In genomic region chr5:76926329-76927105, GRCh38 we compare ENCODE assay signal across 31 cellular contexts. TPM values are rescaled to one million over a fixed set of nuclear protein-coding genes. Genes with fewer than 3 reads are reported as not detected.
DNase-seq lines count a peak whose midpoint lies in the region; ATAC-seq and TF ChIP-seq lines count a peak whose summit lies in the region.
"Had no signal": no experiment of that assay in that cellular context is flagged by ENCODE, and none has a peak within 500 bp of the region (broad histone marks: within the 10 kb centered on the region; RNA-seq: fewer than 3 reads in every experiment).

No MANE protein-coding gene starts in this region.

- peaks cover 15% of the 10 kb centered on the region; the same call in 1 of the 2 replicates for H3K4me1 ChIP-seq in GM23338 (ENCODE audit: insufficient read depth)
- peaks cover 5% of the 10 kb centered on the region for H3K4me1 ChIP-seq in hepatocyte (ENCODE audit: insufficient read depth)
- H3K4me1 ChIP-seq in neural progenitor cell: peaks cover 9% of the 10 kb centered on the region
- no peaks in the 10 kb centered on the region for H3K4me1 ChIP-seq in effector memory CD4-positive, alpha-beta T cell (ENCODE audit: control insufficient read depth, insufficient read depth, low read length, poor library complexity, severe bottlenecking)
- H3K4me1 ChIP-seq: BE2C, gastroesophageal sphincter, transverse colon had no signal

- DNase-seq in GM23338 (ENCODE audit: low spot score) (no peak), amniotic epithelial cell (ENCODE audit: low read depth) (peak; percentile 16), hepatocyte (ENCODE audit: low spot score) (no peak), neural progenitor cell (ENCODE audit: low spot score) (peak; percentile 3), NCI-H345 treated with DMSO at 0.1 percent for 48 hours (lab: John Stamatoyannopoulos, UW; ENCODE audit: unreplicated experiment) (no peak), left cardiac atrium (no peak)
- DNase-seq in effector memory CD4-positive, alpha-beta T cell: no peak
- DNase-seq: activated CD4-positive, alpha-beta memory T cell treated with anti-CD3 and anti-CD28 coated beads for 36 hours; activated CD4-positive, CD25-positive, alpha-beta regulatory T cell treated with anti-CD3 and anti-CD28 coated beads, Interleukin-2, amount 50 U/mL, for 72 hours; activated CD8-positive, alpha-beta memory T cell treated with anti-CD3 and anti-CD28 coated beads, Interleukin-2, amount 50 U/mL, for 4 hours; activated naive CD4-positive, alpha-beta T cell treated with anti-CD3 and anti-CD28 coated beads for 36 hours; BE2C; CD8-positive, alpha-beta memory T cell; dorsolateral prefrontal cortex; HCEC 1CT; left colon; MM.1S; naive B cell; NCI-H2029 treated with DMSO at 0.1 percent for 48 hours; NCI-H526; SK-N-SH; transverse colon had no signal

- H3K4me3 Mint-ChIP-seq in GM23338 (no peak overlapping the region), neural progenitor cell (no peak overlapping the region)
- H3K4me3 Mint-ChIP-seq: activated CD4-positive, alpha-beta memory T cell treated with anti-CD3 and anti-CD28 coated beads for 36 hours; activated naive CD4-positive, alpha-beta T cell treated with anti-CD3 and anti-CD28 coated beads for 36 hours; activated T-helper 1 cell treated with anti-CD3 and anti-CD28 coated beads, Interleukin-12 subunit alpha, Interleukin-12 subunit beta, Interleukin-2, Interleukin-4 antibody, amounts not matched to agents 30 ng/mL and 10 ng/mL and 1 ng/mL, durations not matched to agents 14 hours and 24 hours and 36 hours; brain; CD8-positive, alpha-beta memory T cell; memory B cell; naive B cell; stimulated activated effector memory CD8-positive, alpha-beta T cell treated with anti-CD3 and anti-CD28 coated beads, Interleukin-12 subunit alpha, Interleukin-12 subunit beta, amount 100 ng/mL, for 72 hours; T-helper 1 cell treated with Interleukin-12 subunit alpha and Interleukin-12 subunit beta and Interleukin-4 antibody, amounts not matched to agents 30 μg/mL and 1 μg/mL, for 36 hours had no signal

- H2AFZ ChIP-seq in GM23338: peak overlapping the region; percentile 45; the same call in 1 of the 2 replicates
- no peak overlapping the region for H2AFZ ChIP-seq in hepatocyte
- H2AFZ ChIP-seq in neural progenitor cell (replicated peaks): peak overlapping the region; percentile 64

- H3K4me1 Mint-ChIP-seq in GM23338: peaks cover 15% of the 10 kb centered on the region; the same call in 2 of the 3 replicates
- peaks cover 9% of the 10 kb centered on the region for H3K4me1 Mint-ChIP-seq in neural progenitor cell
- H3K4me1 Mint-ChIP-seq: brain; CD8-positive, alpha-beta memory T cell; memory B cell; naive B cell; stimulated activated effector memory CD8-positive, alpha-beta T cell treated with anti-CD3 and anti-CD28 coated beads, Interleukin-12 subunit alpha, Interleukin-12 subunit beta, amount 100 ng/mL, for 72 hours had no signal

- H3K27ac Mint-ChIP-seq in GM23338 (no peak overlapping the region), neural progenitor cell (no peak overlapping the region)
- H3K27ac Mint-ChIP-seq: activated CD4-positive, alpha-beta memory T cell treated with anti-CD3 and anti-CD28 coated beads for 36 hours; activated naive CD4-positive, alpha-beta T cell treated with anti-CD3 and anti-CD28 coated beads for 36 hours; activated T-helper 1 cell treated with anti-CD3 and anti-CD28 coated beads, Interleukin-12 subunit alpha, Interleukin-12 subunit beta, Interleukin-2, Interleukin-4 antibody, amounts not matched to agents 30 ng/mL and 10 ng/mL and 1 ng/mL, durations not matched to agents 14 hours and 24 hours and 36 hours; brain; CD8-positive, alpha-beta memory T cell; memory B cell; naive B cell; stimulated activated effector memory CD8-positive, alpha-beta T cell treated with anti-CD3 and anti-CD28 coated beads, Interleukin-12 subunit alpha, Interleukin-12 subunit beta, amount 100 ng/mL, for 72 hours; T-helper 1 cell treated with Interleukin-12 subunit alpha and Interleukin-12 subunit beta and Interleukin-4 antibody, amounts not matched to agents 30 μg/mL and 1 μg/mL, for 36 hours had no signal

- 46% methylated on average over 6 of the region's 6 CpGs for WGBS in hepatocyte (ENCODE audit: low lambda C conversion rate, missing lambda C conversion rate)

- H3K9me3 Mint-ChIP-seq in GM23338 (no peaks in the 10 kb centered on the region), neural progenitor cell (no peaks in the 10 kb centered on the region)
- H3K9me3 Mint-ChIP-seq: activated CD4-positive, alpha-beta memory T cell treated with anti-CD3 and anti-CD28 coated beads for 36 hours; activated naive CD4-positive, alpha-beta T cell treated with anti-CD3 and anti-CD28 coated beads for 36 hours; activated T-helper 1 cell treated with anti-CD3 and anti-CD28 coated beads, Interleukin-12 subunit alpha, Interleukin-12 subunit beta, Interleukin-2, Interleukin-4 antibody, amounts not matched to agents 30 ng/mL and 10 ng/mL and 1 ng/mL, durations not matched to agents 14 hours and 24 hours and 36 hours; brain; CD8-positive, alpha-beta memory T cell; memory B cell; stimulated activated effector memory CD8-positive, alpha-beta T cell treated with anti-CD3 and anti-CD28 coated beads, Interleukin-12 subunit alpha, Interleukin-12 subunit beta, amount 100 ng/mL, for 72 hours; T-helper 1 cell treated with Interleukin-12 subunit alpha and Interleukin-12 subunit beta and Interleukin-4 antibody, amounts not matched to agents 30 μg/mL and 1 μg/mL, for 36 hours had no signal

- no peaks in the 10 kb centered on the region for H4K20me1 ChIP-seq in GM23338 (replicated peaks; ENCODE audit: insufficient read depth)
- H4K20me1 ChIP-seq in hepatocyte (ENCODE audit: insufficient read depth, poor library complexity, severe bottlenecking): no peaks in the 10 kb centered on the region
- no peaks in the 10 kb centered on the region for H4K20me1 ChIP-seq in neural progenitor cell (ENCODE audit: low read depth)

- intact Hi-C loops in left cardiac atrium (cut with DNase I): no loop called here

- no peaks in the 10 kb centered on the region for H3K36me3 ChIP-seq in GM23338 (ENCODE audit: insufficient read depth)
- no peaks in the 10 kb centered on the region for H3K36me3 ChIP-seq in hepatocyte (replicated peaks; ENCODE audit: insufficient read depth, low read depth)
- H3K36me3 ChIP-seq in neural progenitor cell: no peaks in the 10 kb centered on the region
- no peaks in the 10 kb centered on the region for H3K36me3 ChIP-seq in effector memory CD4-positive, alpha-beta T cell (ENCODE audit: control insufficient read depth, insufficient read depth, low read length)
- H3K36me3 ChIP-seq: BE2C, gastroesophageal sphincter, transverse colon had no signal

- H3K36me3 Mint-ChIP-seq in GM23338 (ENCODE audit: low read depth) (no peaks in the 10 kb centered on the region), neural progenitor cell (no peaks in the 10 kb centered on the region)
- H3K36me3 Mint-ChIP-seq: activated CD4-positive, alpha-beta memory T cell treated with anti-CD3 and anti-CD28 coated beads for 36 hours; brain; CD8-positive, alpha-beta memory T cell; naive B cell; stimulated activated effector memory CD8-positive, alpha-beta T cell treated with anti-CD3 and anti-CD28 coated beads, Interleukin-12 subunit alpha, Interleukin-12 subunit beta, amount 100 ng/mL, for 72 hours had no signal

- H3K9me2 ChIP-seq in GM23338 (ENCODE audit: insufficient read depth) (no peaks in the 10 kb centered on the region), hepatocyte (replicated peaks; ENCODE audit: insufficient read depth) (no peaks in the 10 kb centered on the region)
- H3K9me2 ChIP-seq: SK-N-SH had no signal

- no peak for TF ChIP-seq CTCF in GM23338 (conservative IDR thresholded peaks at IDR 0.05; ENCODE audit: low read depth in 2 of 2)
- TF ChIP-seq CTCF in hepatocyte (IDR thresholded peaks at IDR 0.05; ENCODE audit: poor library complexity): no peak
- TF ChIP-seq CTCF in neural progenitor cell (IDR thresholded peaks at IDR 0.05): no peak

- H3K27me3 ChIP-seq in GM23338 (ENCODE audit: insufficient read depth): no peaks in the 10 kb centered on the region
- no peaks in the 10 kb centered on the region for H3K27me3 ChIP-seq in hepatocyte
- H3K27me3 ChIP-seq in neural progenitor cell: no peaks in the 10 kb centered on the region
- no peaks in the 10 kb centered on the region for H3K27me3 ChIP-seq in effector memory CD4-positive, alpha-beta T cell (replicated peaks; ENCODE audit: control insufficient read depth, insufficient read depth, low read length, poor library complexity, severe bottlenecking)
- H3K27me3 ChIP-seq: gastroesophageal sphincter, transverse colon had no signal

- H3K27ac ChIP-seq in GM23338 (ENCODE audit: low read depth): no peak overlapping the region
- no peak overlapping the region for H3K27ac ChIP-seq in hepatocyte
- H3K27ac ChIP-seq in neural progenitor cell: no peak overlapping the region
- H3K27ac ChIP-seq in effector memory CD4-positive, alpha-beta T cell (ENCODE audit: insufficient read depth, low read length, poor library complexity, severe bottlenecking): no peak overlapping the region
- H3K27ac ChIP-seq: gastroesophageal sphincter, transverse colon had no signal

- H3F3A ChIP-seq in GM23338 (replicated peaks; ENCODE audit: low read depth) (no peaks in the 10 kb centered on the region), neural progenitor cell (ENCODE audit: low read depth) (no peaks in the 10 kb centered on the region)

- H3K79me2 ChIP-seq in GM23338 (replicated peaks; ENCODE audit: insufficient read depth): no peaks in the 10 kb centered on the region
- H3K79me2 ChIP-seq in hepatocyte: no peaks in the 10 kb centered on the region
- no peaks in the 10 kb centered on the region for H3K79me2 ChIP-seq in neural progenitor cell (ENCODE audit: low read depth)

- H3K27me3 Mint-ChIP-seq in GM23338 (ENCODE audit: insufficient read depth, low read depth, poor library complexity) (no peaks in the 10 kb centered on the region), neural progenitor cell (ENCODE audit: insufficient read depth, low read depth) (peaks cover 6% of the 10 kb centered on the region)

- no peak overlapping the region for H3K4me2 ChIP-seq in GM23338
- peak overlapping the region; percentile 57 for H3K4me2 ChIP-seq in hepatocyte
- H3K4me2 ChIP-seq in neural progenitor cell: no peak overlapping the region
- H3K4me2 ChIP-seq: SK-N-SH had no signal

- H3K9ac ChIP-seq in neural progenitor cell: no peak overlapping the region
- H3K9ac ChIP-seq: SK-N-SH had no signal

- peak; percentile 54 for ATAC-seq in GM23338
- no peak for ATAC-seq in GM21423 (IDR thresholded peaks at IDR 0.05; ENCODE audit: unreplicated experiment)
- ATAC-seq in left cardiac atrium: no peak
- ATAC-seq: gastroesophageal sphincter; GM12878; left colon; stimulated activated effector memory CD8-positive, alpha-beta T cell treated with anti-CD3 and anti-CD28 coated beads, Interleukin-12 subunit alpha, Interleukin-12 subunit beta, amount 100 ng/mL, for 72 hours had no signal

- H3K9me3 ChIP-seq in hepatocyte (ENCODE audit: low read depth) (no peaks in the 10 kb centered on the region), neural progenitor cell (ENCODE audit: low read depth) (no peaks in the 10 kb centered on the region)
- no peaks in the 10 kb centered on the region for H3K9me3 ChIP-seq in effector memory CD4-positive, alpha-beta T cell (ENCODE audit: control insufficient read depth, low read length)
- H3K9me3 ChIP-seq: BE2C, gastroesophageal sphincter, SK-N-SH, transverse colon had no signal

- H3K4me3 ChIP-seq in GM23338 (no peak overlapping the region), hepatocyte (no peak overlapping the region), neural progenitor cell (no peak overlapping the region)
- H3K4me3 ChIP-seq in effector memory CD4-positive, alpha-beta T cell (ENCODE audit: insufficient read depth, low read depth, low read length, poor library complexity, severe bottlenecking): no peak overlapping the region
- H3K4me3 ChIP-seq: dorsolateral prefrontal cortex, gastroesophageal sphincter, GM12878, transverse colon had no signal

RNA-seq across cellular contexts. Expression of gene CRHBP, which starts 26.3 kb away (rescaled TPM):
- total RNA-seq in GM23338 (2014; rRNA removed; shearing (Covaris generic)): not detected in 2 replicates
- not detected in 2 replicates for polyA plus RNA-seq in GM23338 (2016; fragmentation: Nextera tagmentation; extraction: Ambion mirVana)
- total RNA-seq in hepatocyte: 0.80 and 5.0 TPM in 2 replicates
- 0.37 and 0.77 TPM in 2 replicates for polyA plus RNA-seq in hepatocyte
- total RNA-seq in neural progenitor cell (ENCODE audit: low replicate concordance): 0.09 and 0.51 TPM in 2 replicates
- 1 to 10 TPM in 1 of 2 donors, under 1 TPM in 1; 0.32 to 1.8 TPM for total RNA-seq in left cardiac atrium
- total RNA-seq: activated CD4-positive, alpha-beta memory T cell treated with anti-CD3 and anti-CD28 coated beads for 36 hours; activated T-helper 1 cell treated with anti-CD3 and anti-CD28 coated beads, Interleukin-12 subunit alpha, Interleukin-12 subunit beta, Interleukin-2, Interleukin-4 antibody, amounts not matched to agents 30 ng/mL and 10 ng/mL and 1 ng/mL, durations not matched to agents 14 hours and 24 hours and 36 hours; CD8-positive, alpha-beta memory T cell; GM12878; pulmonary artery endothelial cell had no signal
- polyA plus RNA-seq: CD8-positive, alpha-beta memory T cell; SK-N-SH had no signal

Comparison
In these comparisons a context has a peak if more than half of its experiments do, and no peak if none do; other contexts are left out.
1. DNase-seq: peak in amniotic epithelial cell (single experiment) and neural progenitor cell (single experiment); none in GM23338 (single experiment), hepatocyte (single experiment), NCI-H345 treated with DMSO at 0.1 percent for 48 hours (single experiment), effector memory CD4-positive, alpha-beta T cell (0 of 3) and left cardiac atrium (single experiment).